In the genomic region with DNA sequence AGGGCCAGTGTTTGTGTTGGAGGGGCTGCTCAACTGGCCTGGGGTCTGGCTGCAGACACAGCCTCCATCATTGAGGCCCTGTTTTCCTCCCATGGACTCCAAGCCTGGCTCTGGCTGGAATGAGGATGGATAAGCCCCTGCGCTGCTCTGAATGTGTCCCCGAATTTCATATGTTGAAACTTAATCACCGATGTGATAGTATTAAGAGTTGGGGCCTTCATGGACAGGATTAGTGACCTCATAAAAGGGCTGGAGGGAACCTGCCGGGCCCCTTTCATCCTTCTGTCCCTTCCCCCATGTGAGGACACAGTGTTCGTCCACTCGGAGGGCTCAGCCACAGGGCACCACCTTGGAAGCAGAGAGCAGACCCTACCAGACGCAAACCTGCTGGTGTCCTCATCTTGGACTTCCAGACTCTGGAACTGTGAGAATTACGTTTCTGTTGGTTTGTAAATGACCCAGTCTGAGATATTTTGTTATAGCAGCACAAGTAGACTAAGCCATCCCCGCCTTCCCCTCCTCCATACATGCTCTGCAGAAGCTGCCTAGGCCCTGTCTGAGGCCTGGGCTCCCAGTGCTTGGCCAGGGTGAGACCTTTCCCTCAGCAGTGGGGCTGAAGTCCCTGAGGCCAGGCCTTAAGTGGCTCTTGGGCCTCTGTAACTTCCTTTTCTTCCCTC, we compare ENCODE assay signal across 25 cellular contexts. TPM values are rescaled to one million over a fixed set of nuclear protein-coding genes. Genes with fewer than 3 reads are reported as not detected.
DNase-seq lines count a peak whose midpoint lies in the region; ATAC-seq and TF ChIP-seq lines count a peak whose summit lies in the region.
"Had no signal": no experiment of that assay in that cellular context is flagged by ENCODE, and none has a peak within 500 bp of the region (broad histone marks: within the 10 kb centered on the region; RNA-seq: fewer than 3 reads in every experiment).

No MANE protein-coding gene starts in this region.

- no peaks in the 10 kb centered on the region for H3K79me2 ChIP-seq in neural progenitor cell (ENCODE audit: low read depth)

- H3K27me3 Mint-ChIP-seq in neural progenitor cell (ENCODE audit: insufficient read depth, low read depth): peaks cover 4% of the 10 kb centered on the region
- H3K27me3 Mint-ChIP-seq in HFFc6 (ENCODE audit: insufficient read depth): peaks cover 2% of the 10 kb centered on the region; the same call in 1 of the 2 replicates
- H3K27me3 Mint-ChIP-seq: CD4-positive, alpha-beta memory T cell had no signal

- no peaks in the 10 kb centered on the region for H4K20me1 ChIP-seq in neural progenitor cell (ENCODE audit: low read depth)

- H3F3A ChIP-seq in neural progenitor cell (ENCODE audit: low read depth): peaks cover 9% of the 10 kb centered on the region

- no peaks in the 10 kb centered on the region for H3K9me3 ChIP-seq in NT2/D1 (ENCODE audit: insufficient read depth, low read length)
- H3K9me3 ChIP-seq in esophagus muscularis mucosa: no peaks in the 10 kb centered on the region
- no peaks in the 10 kb centered on the region for H3K9me3 ChIP-seq in neural progenitor cell (ENCODE audit: low read depth)
- H3K9me3 ChIP-seq: A549 had no signal

- H3K27ac ChIP-seq in esophagus muscularis mucosa (replicated peaks in 1 of 4) (no peak overlapping the region), neural progenitor cell (no peak overlapping the region)
- H3K27ac ChIP-seq: A549, PC-9 had no signal

- H3K27me3 ChIP-seq in NT2/D1 (ENCODE audit: insufficient read depth, insufficient read length) (no peaks in the 10 kb centered on the region), esophagus muscularis mucosa (no peaks in the 10 kb centered on the region), neural progenitor cell (no peaks in the 10 kb centered on the region)

- TF ChIP-seq CTCF in esophagus muscularis mucosa (IDR thresholded peaks at IDR 0.05) (no peak), neural progenitor cell (IDR thresholded peaks at IDR 0.05) (no peak), HFFc6 (IDR thresholded peaks at IDR 0.05) (no peak)

- peak overlapping the region; percentile 86 for H3K27ac Mint-ChIP-seq in neural progenitor cell
- no peak overlapping the region for H3K27ac Mint-ChIP-seq in HFFc6
- H3K27ac Mint-ChIP-seq: CD4-positive, alpha-beta memory T cell had no signal

- peaks cover 12% of the 10 kb centered on the region for H3K4me1 ChIP-seq in NT2/D1 (ENCODE audit: insufficient read depth, insufficient read length)
- H3K4me1 ChIP-seq in esophagus muscularis mucosa: peaks cover 9 to 18% (median 16%) of the 10 kb centered on the region in 4 donors
- H3K4me1 ChIP-seq in neural progenitor cell: peaks cover 18% of the 10 kb centered on the region
- H3K4me1 ChIP-seq: A549 had no signal

- H3K36me3 ChIP-seq in NT2/D1 (ENCODE audit: insufficient read depth, insufficient read length, low read length): no peaks in the 10 kb centered on the region
- H3K36me3 ChIP-seq in esophagus muscularis mucosa: no peaks in the 10 kb centered on the region
- H3K36me3 ChIP-seq in neural progenitor cell: no peaks in the 10 kb centered on the region

- no peak for DNase-seq in NT2/D1 (ENCODE audit: low read depth, low spot score)
- DNase-seq in esophagus muscularis mucosa (ENCODE audit: extremely low spot score): peak; percentile 78
- DNase-seq in neural progenitor cell (ENCODE audit: low spot score): no peak
- DNase-seq in stimulated activated CD8-positive, alpha-beta memory T cell treated with anti-CD3 and anti-CD28 coated beads, Interleukin-4, amount 100 ng/mL, for 48 hours: peak; percentile 10
- DNase-seq in NCI-H510A (lab: John Stamatoyannopoulos, UW): no peak
- DNase-seq in HFFc6: no peak
- no peak for DNase-seq in left ventricle myocardium superior
- DNase-seq: C1 segment of cervical spinal cord; CD4-positive, alpha-beta memory T cell; COR-L47; DMS53; KBM-7; MV-4-11; NCI-H1105; NCI-H1436 treated with DMSO at 0.1 percent for 48 hours; NCI-H187 treated with DMSO at 0.1 percent for 48 hours; NCI-H2171 treated with DMSO at 0.1 percent for 48 hours; NCI-H345; NCI-H524; NCI-H774; NK-92 treated with Interleukin-12 subunit alpha and Interleukin-12 subunit beta, amount 100 ng/mL, for 24 hours; PC-9 had no signal

- H3K4me3 ChIP-seq in NT2/D1 (ENCODE audit: insufficient read length, low read depth): no peak overlapping the region
- no peak overlapping the region for H3K4me3 ChIP-seq in esophagus muscularis mucosa
- no peak overlapping the region for H3K4me3 ChIP-seq in neural progenitor cell
- H3K4me3 ChIP-seq: A549, PC-9 had no signal

- TF ChIP-seq EP300 in esophagus muscularis mucosa (IDR thresholded peaks at IDR 0.05): no peak

- ATAC-seq in left ventricle myocardium superior: no peak
- ATAC-seq: A549, Right ventricle myocardium inferior had no signal

- WGBS in esophagus muscularis mucosa: 91% methylated on average over 9 of the region's 9 CpGs

- TF ChIP-seq POLR2A in esophagus muscularis mucosa (IDR thresholded peaks at IDR 0.05; ENCODE audit: low read depth): no peak

- H2AFZ ChIP-seq in neural progenitor cell (replicated peaks): no peak overlapping the region
- H2AFZ ChIP-seq: PC-9 had no signal

- H3K4me2 ChIP-seq in neural progenitor cell: no peak overlapping the region
- H3K4me2 ChIP-seq: A549, PC-9 had no signal

- H3K36me3 Mint-ChIP-seq in neural progenitor cell: no peaks in the 10 kb centered on the region
- H3K36me3 Mint-ChIP-seq in HFFc6 (ENCODE audit: low read depth): no peaks in the 10 kb centered on the region
- H3K36me3 Mint-ChIP-seq: CD4-positive, alpha-beta memory T cell had no signal

- intact Hi-C loops in esophagus muscularis mucosa (cut with DNase I) (no loop called here), left ventricle myocardium superior (cut with micrococcal nuclease) (no loop called here)

- H3K9ac ChIP-seq in NT2/D1 (ENCODE audit: insufficient read length, low read depth) (peak overlapping the region; percentile 17), neural progenitor cell (no peak overlapping the region)

- H3K4me3 Mint-ChIP-seq in neural progenitor cell: no peak overlapping the region
- H3K4me3 Mint-ChIP-seq in HFFc6: no peak overlapping the region
- H3K4me3 Mint-ChIP-seq: CD4-positive, alpha-beta memory T cell had no signal

- peaks cover 51% of the 10 kb centered on the region for H3K4me1 Mint-ChIP-seq in neural progenitor cell
- H3K4me1 Mint-ChIP-seq in HFFc6 (ENCODE audit: low read depth): peaks cover 36% of the 10 kb centered on the region

- H3K9me3 Mint-ChIP-seq in neural progenitor cell: no peaks in the 10 kb centered on the region
- H3K9me3 Mint-ChIP-seq in HFFc6: no peaks in the 10 kb centered on the region
- H3K9me3 Mint-ChIP-seq: CD4-positive, alpha-beta memory T cell had no signal

RNA-seq across cellular contexts. Expression of gene LCTL, which starts 3.8 kb away (rescaled TPM):
- total RNA-seq in esophagus muscularis mucosa: not detected
- 17.2 and 19.2 TPM in 2 replicates for total RNA-seq in neural progenitor cell (ENCODE audit: low replicate concordance)
- total RNA-seq in HFFc6 (2021; fragmentation: NEBNext Ultra II Directional; extraction: Animal tissue kit (Norgen Biotek cat#: 25700)): under 1 TPM; 0.12 to 0.76 (median 0.74) TPM
- not detected for total RNA-seq in left ventricle myocardium superior
- total RNA-seq: CD4-positive, alpha-beta memory T cell; MCF 10A; PC-9; Right ventricle myocardium inferior had no signal

Comparison
In these comparisons a context has a peak if more than half of its experiments do, and no peak if none do; other contexts are left out.
1. DNase-seq: peak in esophagus muscularis mucosa (single experiment) and stimulated activated CD8-positive, alpha-beta memory T cell treated with anti-CD3 and anti-CD28 coated beads, Interleukin-4, amount 100 ng/mL, for 48 hours (single experiment); none in NT2/D1 (single experiment), neural progenitor cell (single experiment), NCI-H510A (single experiment), HFFc6 (single experiment) and left ventricle myocardium superior (single experiment).
2. RNA of gene LCTL, which starts 3.8 kb away (total RNA-seq): 17.2 to 19.2 TPM in neural progenitor cell; 0.12 to 0.76 TPM in HFFc6, not detected in esophagus muscularis mucosa and not detected in left ventricle myocardium superior (single experiment); every median in the first group is over 10 times any median in the second.